13 cellular contexts compared by ENCODE assay signal in the genomic region with DNA sequence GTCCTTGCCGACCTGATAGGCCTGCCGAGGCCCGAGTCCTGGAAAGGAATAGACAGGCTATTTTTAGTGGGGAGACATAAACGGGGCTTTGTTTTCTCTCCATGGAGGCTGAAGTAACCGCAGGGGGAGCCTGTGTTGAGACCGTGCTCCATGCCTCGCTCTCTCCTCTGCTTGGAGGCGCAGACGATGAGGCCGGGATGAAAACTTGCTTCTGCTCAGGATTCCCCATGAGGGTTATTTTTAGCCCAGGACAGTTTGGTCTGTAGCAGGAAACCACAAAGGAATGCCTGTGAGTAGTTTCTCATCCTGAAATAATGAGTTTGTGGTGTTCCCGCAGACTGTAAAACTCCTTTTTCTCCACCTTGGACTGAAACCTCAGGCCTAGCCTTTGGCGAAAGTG.
DNase-seq lines count a peak whose midpoint lies in the region; ATAC-seq, FAIRE-seq and TF ChIP-seq lines count a peak whose summit lies in the region.
"Had no signal": no experiment of that assay in that cellular context is flagged by ENCODE, and none has a peak within 500 bp of the region (broad histone marks: within the 10 kb centered on the region; RNA-seq: fewer than 3 reads in every experiment).

No MANE protein-coding gene starts in this region.

- TF ChIP-seq CTCF in brain microvascular endothelial cell (IDR thresholded peaks at IDR 0.05; ENCODE audit: low read depth, low read length, missing control alignments): peak; percentile 33

- in situ Hi-C loops in brain microvascular endothelial cell (cut with HindIII; ENCODE audit: low pct_ligation_motif_present, low sequenced_read_pairs): no loop called here

- H3K9me3 ChIP-seq in right cardiac atrium (ENCODE audit: control insufficient read depth, low read length): no peaks in the 10 kb centered on the region

- H3K27me3 ChIP-seq in brain microvascular endothelial cell (replicated peaks): no peaks in the 10 kb centered on the region
- no peaks in the 10 kb centered on the region for H3K27me3 ChIP-seq in right cardiac atrium (ENCODE audit: control insufficient read depth, insufficient read depth)

- FAIRE-seq in GM19239 (lab: Jason Lieb, UNC): no peak
- FAIRE-seq: islet of Langerhans, small intestine had no signal

- no peaks in the 10 kb centered on the region for H3K4me1 ChIP-seq in right cardiac atrium (ENCODE audit: control insufficient read depth, insufficient read depth, low read length)

- intact Hi-C loops in right cardiac atrium (cut with DNase I): no loop called here

- ATAC-seq in right cardiac atrium (peak; percentile 32 to 51), HG03442 (IDR thresholded peaks at IDR 0.05; ENCODE audit: unreplicated experiment) (no peak), GM18909 (IDR thresholded peaks at IDR 0.05; ENCODE audit: poor library complexity, unreplicated experiment) (no peak), GM18519 (IDR thresholded peaks at IDR 0.05; ENCODE audit: low FRiP score, unreplicated experiment) (no peak)
- ATAC-seq: stimulated activated memory B cell treated with anti-CD40 and anti-IgM and Interleukin-4, amounts not matched to agents 10 μg/mL and 1 μg/mL and 100 μg/mL, for 72 hours had no signal

- 42% methylated on average over 12 of the region's 12 CpGs for WGBS in right cardiac atrium

- no peak overlapping the region for H3K4me3 ChIP-seq in brain microvascular endothelial cell (ENCODE audit: low read depth, low read length)
- H3K4me3 ChIP-seq in right cardiac atrium (ENCODE audit: low read length): no peak overlapping the region

- H3K27ac ChIP-seq in brain microvascular endothelial cell (peak overlapping the region; percentile 13), right cardiac atrium (ENCODE audit: low read length) (no peak overlapping the region)

- DNase-seq in HCEC 1CT (peak; percentile 89), brain microvascular endothelial cell (peak; percentile 89), right cardiac atrium (no peak), smooth muscle cell of the brain vasculature (ENCODE audit: low read depth, low spot score) (peak; percentile 52), GM19239 (ENCODE audit: insufficient read length, low spot score) (no peak)
- DNase-seq: NCI-H1105 treated with DMSO at 0.1 percent for 48 hours, RPMI8226, small intestine had no signal

- no peaks in the 10 kb centered on the region for H3K36me3 ChIP-seq in brain microvascular endothelial cell (replicated peaks)

Comparison
In these comparisons a context has a peak if more than half of its experiments do, and no peak if none do; other contexts are left out.
1. DNase-seq: peak in HCEC 1CT (single experiment), brain microvascular endothelial cell (single experiment) and smooth muscle cell of the brain vasculature (single experiment); none in right cardiac atrium (0 of 3) and GM19239 (single experiment).
2. ATAC-seq: peak in right cardiac atrium (2 of 2); none in HG03442 (single experiment), GM18909 (single experiment) and GM18519 (single experiment).